Comparison of ENCODE assay signal across 30 cellular contexts in genomic region chrX:153370293-153371055, GRCh38. TPM values are rescaled to one million over a fixed set of nuclear protein-coding genes. Genes with fewer than 3 reads are reported as not detected.
DNase-seq lines count a peak whose midpoint lies in the region; ATAC-seq, FAIRE-seq and TF ChIP-seq lines count a peak whose summit lies in the region.
"Had no signal": no experiment of that assay in that cellular context is flagged by ENCODE, and none has a peak within 500 bp of the region (broad histone marks: within the 10 kb centered on the region; RNA-seq: fewer than 3 reads in every experiment).

No MANE protein-coding gene starts in this region.

- POLR2A ChIA-PET in A549 (lab: Yijun Ruan, JAX), result no interaction called here

- H3K4me2 ChIP-seq in A549, result no peak overlapping the region

- H3K27ac ChIP-seq in A549, result no peak overlapping the region
- H3K27ac ChIP-seq: heart right ventricle, HL-60, right atrium auricular region had no signal

- no peak for TF ChIP-seq CTCF in A549 (IDR thresholded peaks at IDR 0.05)

- FAIRE-seq in A549 (lab: Jason Lieb, UNC) (peak; percentile 84), GM19239 (lab: Jason Lieb, UNC) (peak; percentile 76), H54 (lab: Jason Lieb, UNC) (no peak)
- FAIRE-seq: RCC 7860 had no signal

- TF ChIP-seq RAD21 in A549 (conservative IDR thresholded peaks at IDR 0.05 in 1 of 2, IDR thresholded peaks at IDR 0.05 in 1 of 2), result no peak

- DNase-seq in A549 (ENCODE audit: low read depth in 1 of 2, low spot score in 1 of 2), result no peak
- no peak for DNase-seq in GM19239 (ENCODE audit: insufficient read length, low spot score)
- peak; percentile 17 for DNase-seq in amniotic epithelial cell (ENCODE audit: low read depth)
- DNase-seq in iris pigment epithelial cell (ENCODE audit: low read depth), result peak; percentile 34
- DNase-seq in H54 (ENCODE audit: insufficient read length, low spot score), result no peak
- DNase-seq: ACHN; activated CD4-positive, CD25-positive, alpha-beta regulatory T cell; activated CD8-positive, alpha-beta memory T cell treated with anti-CD3 and anti-CD28 coated beads for 24 hours; activated naive CD4-positive, alpha-beta T cell; activated T-cell treated with anti-CD3 and anti-CD28 coated beads, Interleukin-2, amount 50 U/mL, for 24 hours; BE2C; CD8-positive, alpha-beta memory T cell; effector CD8-positive, alpha-beta T cell; foreskin melanocyte; H9; heart right ventricle; left cardiac atrium; NCI-H1092; NCI-H187; NCI-H2171 treated with DMSO at 0.1 percent for 48 hours; NCI-H526; stimulated activated CD4-positive, alpha-beta T cell treated with anti-CD3 and anti-CD28 coated beads, Interleukin-2, amount 100 ng/mL, for 48 hours; substantia nigra had no signal

- WGBS in A549 (ENCODE audit: missing lambda C conversion rate), result 39% methylated on average over 8 of the region's 8 CpGs

- TF ChIP-seq POLR2A in A549 (IDR thresholded peaks at IDR 0.05; ENCODE audit: low read length), result no peak
- TF ChIP-seq POLR2A in H54 (IDR thresholded peaks at IDR 0.05; ENCODE audit: low read depth, low read length), result no peak

- H3K4me3 ChIP-seq in A549, result no peak overlapping the region
- H3K4me3 ChIP-seq: heart right ventricle, right atrium auricular region had no signal

- CTCF ChIA-PET in A549 (lab: Yijun Ruan, JAX), result interaction anchor here (2.1 kb wide), 1 partner anchor 10 kb away, joined by 9 read pairs; no protein-coding TSS in a partner anchor

- no peaks in the 10 kb centered on the region for H3K4me1 ChIP-seq in A549
- H3K4me1 ChIP-seq: BE2C, heart right ventricle, right atrium auricular region had no signal

- H3K9me3 ChIP-seq in A549, result no peaks in the 10 kb centered on the region
- H3K9me3 ChIP-seq: BE2C, heart right ventricle, right atrium auricular region had no signal

- no peak for TF ChIP-seq EP300 in A549 (IDR thresholded peaks at IDR 0.05)

- ATAC-seq in A549, result no peak
- no peak for ATAC-seq in HG02852 (IDR thresholded peaks at IDR 0.05; ENCODE audit: unreplicated experiment)
- ATAC-seq in HG03045 (IDR thresholded peaks at IDR 0.05; ENCODE audit: unreplicated experiment), result no peak
- ATAC-seq in SK-N-SH treated with all-trans-retinoic acid at 6 μM for 48 hours, result no peak
- ATAC-seq: heart right ventricle, left cardiac atrium had no signal

TF ChIP-seq in A549, 52 proteins besides CTCF, POLR2A, EP300 and RAD21:
- TF ChIP-seq SMC3 (IDR thresholded peaks at IDR 0.05) (no peak), CBX2 (IDR thresholded peaks at IDR 0.05; ENCODE audit: borderline replicate concordance, low read depth) (no peak), MYC (IDR thresholded peaks at IDR 0.05; ENCODE audit: borderline replicate concordance, low read length) (no peak), GATA3 (IDR thresholded peaks at IDR 0.05; ENCODE audit: borderline replicate concordance) (no peak), SREBF2 (IDR thresholded peaks at IDR 0.05) (no peak), HOXB5 (CRISPR knock-in tag; IDR thresholded peaks at IDR 0.05) (no peak), ESRRA (IDR thresholded peaks at IDR 0.05; ENCODE audit: borderline replicate concordance, low read length) (no peak), POLR2AphosphoS2 (conservative IDR thresholded peaks at IDR 0.05; ENCODE audit: low read length) (no peak), TFCP2L1 (CRISPR knock-in tag; IDR thresholded peaks at IDR 0.05) (no peak), RNF2 (IDR thresholded peaks at IDR 0.05; ENCODE audit: borderline replicate concordance, low read depth) (no peak), JUNB (IDR thresholded peaks at IDR 0.05) (no peak), ZSCAN20 (CRISPR knock-in tag; IDR thresholded peaks at IDR 0.05) (no peak), NPAS2 (CRISPR knock-in tag; IDR thresholded peaks at IDR 0.05; ENCODE audit: borderline replicate concordance) (no peak)
- TF ChIP-seq, protein P1, sequence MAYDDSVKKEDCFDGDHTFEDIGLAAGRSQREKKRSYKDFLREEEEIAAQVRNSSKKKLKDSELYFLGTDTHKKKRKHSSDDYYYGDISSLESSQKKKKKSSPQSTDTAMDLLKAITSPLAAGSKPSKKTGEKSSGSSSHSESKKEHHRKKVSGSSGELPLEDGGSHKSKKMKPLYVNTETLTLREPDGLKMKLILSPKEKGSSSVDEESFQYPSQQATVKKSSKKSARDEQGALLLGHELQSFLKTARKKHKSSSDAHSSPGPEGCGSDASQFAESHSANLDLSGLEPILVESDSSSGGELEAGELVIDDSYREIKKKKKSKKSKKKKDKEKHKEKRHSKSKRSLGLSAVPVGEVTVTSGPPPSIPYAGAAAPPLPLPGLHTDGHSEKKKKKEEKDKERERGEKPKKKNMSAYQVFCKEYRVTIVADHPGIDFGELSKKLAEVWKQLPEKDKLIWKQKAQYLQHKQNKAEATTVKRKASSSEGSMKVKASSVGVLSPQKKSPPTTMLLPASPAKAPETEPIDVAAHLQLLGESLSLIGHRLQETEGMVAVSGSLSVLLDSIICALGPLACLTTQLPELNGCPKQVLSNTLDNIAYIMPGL (CRISPR knock-in tag; IDR thresholded peaks at IDR 0.05; ENCODE audit: borderline replicate concordance), result no peak

TF ChIP-seq in SK-N-SH treated with all-trans-retinoic acid at 6 μM for 48 hours, 23 proteins besides CTCF, POLR2A, EP300 and RAD21:
- no peak for TF ChIP-seq BACH2 (CRISPR knock-in tag; IDR thresholded peaks at IDR 0.05; ENCODE audit: borderline replicate concordance)
- TF ChIP-seq, protein P2, sequence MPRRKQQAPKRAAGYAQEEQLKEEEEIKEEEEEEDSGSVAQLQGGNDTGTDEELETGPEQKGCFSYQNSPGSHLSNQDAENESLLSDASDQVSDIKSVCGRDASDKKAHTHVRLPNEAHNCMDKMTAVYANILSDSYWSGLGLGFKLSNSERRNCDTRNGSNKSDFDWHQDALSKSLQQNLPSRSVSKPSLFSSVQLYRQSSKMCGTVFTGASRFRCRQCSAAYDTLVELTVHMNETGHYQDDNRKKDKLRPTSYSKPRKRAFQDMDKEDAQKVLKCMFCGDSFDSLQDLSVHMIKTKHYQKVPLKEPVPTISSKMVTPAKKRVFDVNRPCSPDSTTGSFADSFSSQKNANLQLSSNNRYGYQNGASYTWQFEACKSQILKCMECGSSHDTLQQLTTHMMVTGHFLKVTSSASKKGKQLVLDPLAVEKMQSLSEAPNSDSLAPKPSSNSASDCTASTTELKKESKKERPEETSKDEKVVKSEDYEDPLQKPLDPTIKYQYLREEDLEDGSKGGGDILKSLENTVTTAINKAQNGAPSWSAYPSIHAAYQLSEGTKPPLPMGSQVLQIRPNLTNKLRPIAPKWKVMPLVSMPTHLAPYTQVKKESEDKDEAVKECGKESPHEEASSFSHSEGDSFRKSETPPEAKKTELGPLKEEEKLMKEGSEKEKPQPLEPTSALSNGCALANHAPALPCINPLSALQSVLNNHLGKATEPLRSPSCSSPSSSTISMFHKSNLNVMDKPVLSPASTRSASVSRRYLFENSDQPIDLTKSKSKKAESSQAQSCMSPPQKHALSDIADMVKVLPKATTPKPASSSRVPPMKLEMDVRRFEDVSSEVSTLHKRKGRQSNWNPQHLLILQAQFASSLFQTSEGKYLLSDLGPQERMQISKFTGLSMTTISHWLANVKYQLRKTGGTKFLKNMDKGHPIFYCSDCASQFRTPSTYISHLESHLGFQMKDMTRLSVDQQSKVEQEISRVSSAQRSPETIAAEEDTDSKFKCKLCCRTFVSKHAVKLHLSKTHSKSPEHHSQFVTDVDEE (CRISPR knock-in tag; IDR thresholded peaks at IDR 0.05), result no peak
- no peak for TF ChIP-seq OSR1 (CRISPR knock-in tag; IDR thresholded peaks at IDR 0.05)
- TF ChIP-seq RARB (CRISPR knock-in tag; IDR thresholded peaks at IDR 0.05), result no peak
- no peak for TF ChIP-seq ZFP30 (CRISPR knock-in tag; IDR thresholded peaks at IDR 0.05)
- TF ChIP-seq PPARA (CRISPR knock-in tag; IDR thresholded peaks at IDR 0.05; ENCODE audit: borderline replicate concordance), result no peak
- no peak for TF ChIP-seq GLIS3 (CRISPR knock-in tag; IDR thresholded peaks at IDR 0.05)
- TF ChIP-seq ZNF8 (CRISPR knock-in tag; IDR thresholded peaks at IDR 0.05), result no peak
- no peak for TF ChIP-seq ZFP3 (CRISPR knock-in tag; IDR thresholded peaks at IDR 0.05)
- no peak for TF ChIP-seq ZNF565 (CRISPR knock-in tag; conservative IDR thresholded peaks at IDR 0.05; ENCODE audit: low read depth)
- TF ChIP-seq CREB5 (CRISPR knock-in tag; IDR thresholded peaks at IDR 0.05; ENCODE audit: low read depth), result no peak

RNA-seq across cellular contexts. Expression of gene PNMA6E, which starts 30.7 kb away (rescaled TPM):
- polyA plus RNA-seq in A549 (2011; rRNA removed) (not detected in 2 replicates), A549 (2017; fragmentation: RNase III; extraction: RNeasy Plus Mini Kit Qiagen cat#74134 plus additional on column Dnase treatment) (not detected in 3 replicates)
- polyA plus RNA-seq in A549 (2012; cell fraction: cytosol; rRNA removed), result 0.01 and 0.03 TPM in 2 replicates
- 0.02 TPM in 1 of 2 replicates, not detected in the other for polyA plus RNA-seq in A549 (2012; cell fraction: nucleus; rRNA removed)
- not detected in 2 replicates for polyA minus RNA-seq in A549 (2011; rRNA and poly(A)+ RNA removed)
- polyA plus RNA-seq: CD8-positive, alpha-beta memory T cell; heart right ventricle; neural cell had no signal

RNA-seq across cellular contexts. Expression of gene ZNF275, which starts 36.5 kb away (rescaled TPM):
- polyA plus RNA-seq in A549 (2011; rRNA removed) (6.5 and 6.9 TPM in 2 replicates), A549 (2017; fragmentation: RNase III; extraction: RNeasy Plus Mini Kit Qiagen cat#74134 plus additional on column Dnase treatment) (3.2 to 3.6 TPM (median 3.3 TPM) in 3 replicates)
- polyA plus RNA-seq in A549 (2012; cell fraction: cytosol; rRNA removed), result 2.1 and 2.9 TPM in 2 replicates
- 4.9 and 7.2 TPM in 2 replicates for polyA plus RNA-seq in A549 (2012; cell fraction: nucleus; rRNA removed)
- polyA minus RNA-seq in A549 (2011; rRNA and poly(A)+ RNA removed), result 8.6 TPM in 2 replicates

RNA-seq across cellular contexts. Expression of gene ZFP92, which starts 40.8 kb away (rescaled TPM):
- 0.47 and 0.54 TPM in 2 replicates for polyA plus RNA-seq in A549 (2011; rRNA removed)
- 0.25 and 0.35 TPM in 2 replicates for polyA plus RNA-seq in A549 (2012; cell fraction: cytosol; rRNA removed)
- 0.88 and 0.96 TPM in 2 replicates for polyA plus RNA-seq in A549 (2012; cell fraction: nucleus; rRNA removed)
- 0.66 to 0.70 TPM (median 0.66 TPM) in 3 replicates for polyA plus RNA-seq in A549 (2017; fragmentation: RNase III; extraction: RNeasy Plus Mini Kit Qiagen cat#74134 plus additional on column Dnase treatment)
- 0.41 and 0.73 TPM in 2 replicates for polyA minus RNA-seq in A549 (2011; rRNA and poly(A)+ RNA removed)
- polyA plus RNA-seq: neural cell had no signal

RNA-seq across cellular contexts. Expression of gene PNMA6F, which starts 48.9 kb away (rescaled TPM):
- not detected in 2 replicates for polyA plus RNA-seq in A549 (2011; rRNA removed)
- polyA plus RNA-seq in A549 (2012; cell fraction: cytosol; rRNA removed), result not detected in 2 replicates
- polyA plus RNA-seq in A549 (2012; cell fraction: nucleus; rRNA removed), result not detected in 2 replicates
- not detected in 3 replicates for polyA plus RNA-seq in A549 (2017; fragmentation: RNase III; extraction: RNeasy Plus Mini Kit Qiagen cat#74134 plus additional on column Dnase treatment)
- polyA minus RNA-seq in A549 (2011; rRNA and poly(A)+ RNA removed), result not detected in 2 replicates
- polyA plus RNA-seq: CD8-positive, alpha-beta memory T cell; heart right ventricle had no signal

Comparison
In these comparisons a context has a peak if more than half of its experiments do, and no peak if none do; other contexts are left out.
1. DNase-seq: peak in amniotic epithelial cell (single experiment) and iris pigment epithelial cell (single experiment); none in A549 (0 of 2), GM19239 (single experiment) and H54 (single experiment).